22 cellular contexts compared by ENCODE assay signal in the genomic region with DNA sequence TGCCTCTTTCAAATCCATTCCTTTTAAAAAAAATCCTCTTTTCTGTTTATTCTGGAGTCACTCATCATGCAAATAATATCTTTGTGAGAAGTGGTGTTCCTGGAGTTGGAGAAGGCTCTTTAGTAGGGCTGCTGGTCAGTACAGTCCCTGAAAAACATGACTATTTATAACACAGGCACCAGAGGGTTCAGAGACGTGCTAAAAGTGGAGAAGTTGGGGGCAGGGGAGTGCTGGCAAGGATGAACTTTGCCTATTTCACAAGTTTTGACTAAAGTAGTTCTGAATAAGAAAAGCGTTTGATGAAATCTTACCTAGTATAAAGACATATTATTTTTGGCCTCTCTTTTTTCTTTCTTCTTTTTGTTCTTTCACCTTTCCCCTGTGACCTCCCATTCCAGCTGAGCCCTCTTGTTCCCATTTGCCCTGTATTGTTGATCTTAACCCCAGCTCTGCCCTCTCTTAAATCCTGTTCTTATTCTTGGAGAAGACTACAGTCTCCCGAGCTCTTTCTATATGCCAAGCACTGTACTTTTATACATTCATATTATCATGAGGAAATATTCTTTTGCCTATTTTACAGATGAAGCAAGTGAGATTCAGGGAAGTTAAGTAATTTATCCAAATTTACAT. TPM values are rescaled to one million over a fixed set of nuclear protein-coding genes. Genes with fewer than 3 reads are reported as not detected.
DNase-seq lines count a peak whose midpoint lies in the region; ATAC-seq and TF ChIP-seq lines count a peak whose summit lies in the region.
"Had no signal": no experiment of that assay in that cellular context is flagged by ENCODE, and none has a peak within 500 bp of the region (broad histone marks: within the 10 kb centered on the region; RNA-seq: fewer than 3 reads in every experiment).

No MANE protein-coding gene starts in this region.

- no peaks in the 10 kb centered on the region for H3K4me1 Mint-ChIP-seq in glutamatergic neuron (ENCODE audit: low read depth, unreplicated experiment)

- TF ChIP-seq EP300 in esophagus muscularis mucosa (IDR thresholded peaks at IDR 0.05): no peak

- intact Hi-C loops in ascending aorta (cut with DNase I) (no loop called here), esophagus muscularis mucosa (cut with DNase I) (no loop called here), sciatic nerve (cut with DNase I) (no loop called here)

- no peak overlapping the region for H3K27ac Mint-ChIP-seq in glutamatergic neuron (ENCODE audit: unreplicated experiment)

- no peak for TF ChIP-seq CTCF in ascending aorta (IDR thresholded peaks at IDR 0.05)
- no peak for TF ChIP-seq CTCF in esophagus muscularis mucosa (IDR thresholded peaks at IDR 0.05)
- TF ChIP-seq CTCF in glutamatergic neuron (IDR thresholded peaks at IDR 0.05; ENCODE audit: partially characterized antibody, unreplicated experiment): no peak

- peaks cover 16 to 43% of the 10 kb centered on the region in 2 donors for H3K4me1 ChIP-seq in ascending aorta
- H3K4me1 ChIP-seq in esophagus muscularis mucosa: peaks cover 4 to 54% (median 47%) of the 10 kb centered on the region in 4 donors

- ATAC-seq in left lobe of liver (peak; percentile 79), sciatic nerve (peak; percentile 61), HG03439 (IDR thresholded peaks at IDR 0.05; ENCODE audit: unreplicated experiment) (no peak)

- no peak overlapping the region for H3K4me3 Mint-ChIP-seq in glutamatergic neuron (ENCODE audit: unreplicated experiment)

- H3K36me3 ChIP-seq in ascending aorta (no peaks in the 10 kb centered on the region), esophagus muscularis mucosa (no peaks in the 10 kb centered on the region)
- H3K36me3 ChIP-seq: MG63, SJSA1 had no signal

- H3K36me3 Mint-ChIP-seq in glutamatergic neuron (ENCODE audit: unreplicated experiment): no peaks in the 10 kb centered on the region

- DNase-seq in ascending aorta (ENCODE audit: low spot score in 2 of 2) (peak in 1 of 2 donors; percentile 76), esophagus muscularis mucosa (ENCODE audit: extremely low spot score) (no peak), left lobe of liver (ENCODE audit: low spot score) (no peak), sciatic nerve (ENCODE audit: low spot score) (no peak), superior temporal gyrus (ENCODE audit: extremely low spot score) (no peak), glutamatergic neuron (no peak)
- DNase-seq in central memory CD4-positive, alpha-beta T cell: no peak
- DNase-seq: DMS 273 treated with DMSO at 0.1 percent for 48 hours, GF-D8, HCEC 1CT, Karpas-422, MG63, NCI-H1105 treated with DMSO at 0.1 percent for 48 hours, NCI-H1694 treated with DMSO at 0.1 percent for 48 hours, NCI-H2107, NCI-H345, NCI-H69, OCI-M1, RPMI8226 had no signal

- no peak for TF ChIP-seq POLR2A in esophagus muscularis mucosa (IDR thresholded peaks at IDR 0.05; ENCODE audit: low read depth)

- 43% methylated on average over 3 of the region's 3 CpGs for WGBS in esophagus muscularis mucosa

- H3K27me3 Mint-ChIP-seq in glutamatergic neuron (ENCODE audit: unreplicated experiment): peaks cover 3% of the 10 kb centered on the region

- H3K4me3 ChIP-seq in ascending aorta (peak overlapping the region in 1 of 2 donors; percentile 32), esophagus muscularis mucosa (no peak overlapping the region)
- H3K4me3 ChIP-seq: MG63, SJSA1 had no signal

- H3K27ac ChIP-seq in ascending aorta (peak overlapping the region; percentile 80 to 85), esophagus muscularis mucosa (replicated peaks in 1 of 4) (peak overlapping the region; percentile 3 to 57 (median 12))
- H3K27ac ChIP-seq: C4-2B, SJSA1 had no signal

- H3K9me3 Mint-ChIP-seq in glutamatergic neuron (ENCODE audit: unreplicated experiment): no peaks in the 10 kb centered on the region

- H3K27me3 ChIP-seq in ascending aorta: no peaks in the 10 kb centered on the region
- H3K27me3 ChIP-seq in esophagus muscularis mucosa: no peaks in the 10 kb centered on the region
- H3K27me3 ChIP-seq: MG63 had no signal

- H3K9me3 ChIP-seq in ascending aorta (no peaks in the 10 kb centered on the region), esophagus muscularis mucosa (no peaks in the 10 kb centered on the region)
- H3K9me3 ChIP-seq: MG63, SJSA1 had no signal

RNA-seq across cellular contexts. Expression of a gene that starts 23.9 kb away (rescaled TPM):
- total RNA-seq in ascending aorta (15.2 TPM), esophagus muscularis mucosa (10 to 100 TPM in 2 of 4 donors, 1 to 10 TPM in 2; 7.5 to 11.7 (median 9.4) TPM), left lobe of liver (45.0 TPM), sciatic nerve (7.8 TPM), glutamatergic neuron (ENCODE audit: unreplicated experiment) (4.6 TPM)
